Comparison of ENCODE assay signal across 2 cellular contexts in genomic region chr9:85522459-85523092, GRCh38.
TF ChIP-seq lines count a peak whose summit lies in the region.

No MANE protein-coding gene starts in this region.

TF ChIP-seq in liver, 16 proteins besides CTCF, POLR2A, EP300 and RAD21 (continued from another document):
- no peak for TF ChIP-seq REST (IDR thresholded peaks at IDR 0.05)
- no peak for TF ChIP-seq TAF1 (conservative IDR thresholded peaks at IDR 0.05)
- no peak for TF ChIP-seq JUND (IDR thresholded peaks at IDR 0.05)
- TF ChIP-seq ATF3 (IDR thresholded peaks at IDR 0.05), result no peak
- TF ChIP-seq ZBTB33 (IDR thresholded peaks at IDR 0.05), result no peak

TF ChIP-seq in HepG2, 621 proteins besides CTCF, POLR2A, EP300 and RAD21 (continued from another document):
- TF ChIP-seq RBFOX2 (IDR thresholded peaks at IDR 0.05; ENCODE audit: low read depth, low read length), result no peak
- TF ChIP-seq MZF1 (CRISPR knock-in tag; IDR thresholded peaks at IDR 0.05; ENCODE audit: borderline replicate concordance), result no peak
- no peak for TF ChIP-seq RFX3 (CRISPR knock-in tag; IDR thresholded peaks at IDR 0.05)
- no peak for TF ChIP-seq ZNF720 (CRISPR knock-in tag; IDR thresholded peaks at IDR 0.05)
- no peak for TF ChIP-seq MAZ (IDR thresholded peaks at IDR 0.05; ENCODE audit: borderline replicate concordance, low read depth, low read length)
- no peak for TF ChIP-seq MAZ (CRISPR knock-in tag; IDR thresholded peaks at IDR 0.05; ENCODE audit: low read depth)
- no peak for TF ChIP-seq SP4 (CRISPR knock-in tag; IDR thresholded peaks at IDR 0.05)
- no peak for TF ChIP-seq CAMTA2 (CRISPR knock-in tag; IDR thresholded peaks at IDR 0.05; ENCODE audit: borderline replicate concordance)
- no peak for TF ChIP-seq ZSCAN12 (CRISPR knock-in tag; IDR thresholded peaks at IDR 0.05)
- TF ChIP-seq MYPOP (CRISPR knock-in tag; IDR thresholded peaks at IDR 0.05), result no peak
- no peak for TF ChIP-seq ZNF329 (CRISPR knock-in tag; IDR thresholded peaks at IDR 0.05; ENCODE audit: low read depth)
- TF ChIP-seq YY1 (IDR thresholded peaks at IDR 0.05; ENCODE audit: insufficient read depth, insufficient replicate concordance, low read depth, low read length), result no peak
